8 cellular contexts compared by ENCODE assay signal in genomic region chr5:128083811-128084227, GRCh38. TPM values are rescaled to one million over a fixed set of nuclear protein-coding genes. Genes with fewer than 3 reads are reported as not detected.
DNase-seq lines count a peak whose midpoint lies in the region; ATAC-seq and TF ChIP-seq lines count a peak whose summit lies in the region.

No MANE protein-coding gene starts in this region.

- peak overlapping the region; percentile 44 for H3K4me3 Mint-ChIP-seq in chondrocyte (ENCODE audit: unreplicated experiment)

- intact Hi-C loops in lower lobe of right lung (cut with DNase I), result no loop called here

- H3K27me3 Mint-ChIP-seq in chondrocyte (ENCODE audit: low read depth), result no peaks in the 10 kb centered on the region

- H3K27me3 ChIP-seq in HUES48 (ENCODE audit: control insufficient read depth, insufficient read depth, low read length), result peaks cover 30% of the 10 kb centered on the region
- H3K27me3 ChIP-seq in lower lobe of right lung (ENCODE audit: low read depth), result no peaks in the 10 kb centered on the region

- no peaks in the 10 kb centered on the region for H3K9me3 Mint-ChIP-seq in chondrocyte (ENCODE audit: low read depth)

- H3K36me3 ChIP-seq in HUES48 (ENCODE audit: control insufficient read depth, insufficient read depth, low read length), result no peaks in the 10 kb centered on the region
- no peaks in the 10 kb centered on the region for H3K36me3 ChIP-seq in lower lobe of right lung
- peaks cover 3% of the 10 kb centered on the region for H3K36me3 ChIP-seq in urinary bladder (ENCODE audit: insufficient read depth)

- H3K4me3 ChIP-seq in HUES48 (ENCODE audit: low read depth, low read length), result peak overlapping the region; percentile 83
- peak overlapping the region; percentile 84 for H3K4me3 ChIP-seq in lower lobe of right lung
- peak overlapping the region; percentile 93 for H3K4me3 ChIP-seq in urinary bladder (ENCODE audit: low read depth, low read length)

- H3K27ac ChIP-seq in HUES48 (ENCODE audit: low read depth, low read length), result no peak overlapping the region
- H3K27ac ChIP-seq in lower lobe of right lung, result peak overlapping the region; percentile 94
- H3K27ac ChIP-seq in urinary bladder (ENCODE audit: low read depth), result peak overlapping the region; percentile 61

- peaks cover 45% of the 10 kb centered on the region for H3K4me1 Mint-ChIP-seq in chondrocyte (ENCODE audit: low read depth)

- H3K9ac ChIP-seq in HUES48 (ENCODE audit: low read depth, low read length), result no peak overlapping the region; the same call in 1 of the 2 replicates

- H3K36me3 Mint-ChIP-seq in chondrocyte (ENCODE audit: low read depth), result no peaks in the 10 kb centered on the region

- no peaks in the 10 kb centered on the region for H3K9me3 ChIP-seq in HUES48 (ENCODE audit: control insufficient read depth, insufficient read depth, low read length)
- H3K9me3 ChIP-seq in lower lobe of right lung, result no peaks in the 10 kb centered on the region

- no peak overlapping the region for H3K27ac Mint-ChIP-seq in chondrocyte (ENCODE audit: unreplicated experiment)

- TF ChIP-seq CTCF in chondrocyte (IDR thresholded peaks at IDR 0.05) (peak; percentile 78), lower lobe of right lung (IDR thresholded peaks at IDR 0.05) (peak; percentile 44)

- peak; percentile 64 for DNase-seq in ELF-1 (ENCODE audit: low read depth, low spot score)
- peak; percentile 85 for DNase-seq in chondrocyte (ENCODE audit: low spot score)
- DNase-seq in lower lobe of right lung, result no peak
- no peak for DNase-seq in superior temporal gyrus (ENCODE audit: extremely low spot score)
- no peak for DNase-seq in NCI-H1048 (lab: John Stamatoyannopoulos, UW)

- peaks cover 12% of the 10 kb centered on the region for H3K4me1 ChIP-seq in HUES48 (ENCODE audit: control insufficient read depth, insufficient read depth, low read length)
- peaks cover 55% of the 10 kb centered on the region for H3K4me1 ChIP-seq in lower lobe of right lung
- H3K4me1 ChIP-seq in urinary bladder (ENCODE audit: insufficient read depth), result no peaks in the 10 kb centered on the region

- WGBS in urinary bladder, result under 1% methylated on average over 53 of the region's 53 CpGs

- ATAC-seq in GM21423 (IDR thresholded peaks at IDR 0.05; ENCODE audit: unreplicated experiment) (peak; percentile 34), lower lobe of right lung (peak; percentile 52 to 67)

RNA-seq across cellular contexts. Expression of gene SLC12A2, which starts 0.3 kb away (rescaled TPM):
- total RNA-seq in chondrocyte (24.6 to 25.7 TPM (median 25.1 TPM) in 3 replicates), lower lobe of right lung (24.1 TPM), urinary bladder (63.9 TPM)
- polyA plus RNA-seq in urinary bladder, result 7.9 TPM

Comparison
In these comparisons a context has a peak if more than half of its experiments do, and no peak if none do; other contexts are left out.
1. DNase-seq: peak in ELF-1 (single experiment) and chondrocyte (single experiment); none in lower lobe of right lung (single experiment), superior temporal gyrus (single experiment) and NCI-H1048 (single experiment).
2. Peak in every context shown above with its lines, with median percentiles within 50 percentile points of each other: H3K4me3 ChIP-seq.